In the genomic region with DNA sequence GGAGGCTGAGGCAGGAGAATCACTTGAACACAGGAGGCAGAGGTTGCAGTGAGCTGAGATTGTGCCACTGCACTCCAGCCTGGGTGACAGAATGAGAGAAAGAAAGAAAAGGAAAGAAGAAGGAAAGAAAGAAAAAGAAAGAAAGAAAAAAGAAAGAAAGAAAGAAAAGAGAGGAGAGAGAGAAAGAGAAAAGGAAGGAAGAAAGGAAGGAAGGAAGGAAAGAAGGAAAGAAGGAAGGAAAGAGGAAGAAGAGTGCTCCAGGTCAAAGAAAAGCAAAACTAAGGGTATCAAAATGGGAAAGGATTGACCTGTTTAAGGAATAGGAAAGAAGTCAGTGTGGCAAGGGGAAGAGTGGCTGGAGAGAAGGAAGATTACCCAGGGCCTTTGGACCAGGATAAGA, we compare ENCODE assay signal across 6 cellular contexts. TPM values are rescaled to one million over a fixed set of nuclear protein-coding genes. Genes with fewer than 3 reads are reported as not detected.
"Had no signal": no experiment of that assay in that cellular context is flagged by ENCODE, and none has a peak within 500 bp of the region (broad histone marks: within the 10 kb centered on the region; RNA-seq: fewer than 3 reads in every experiment).

No MANE protein-coding gene starts in this region.

RNA-seq across cellular contexts. Expression of a gene that starts 10.5 kb away (rescaled TPM):
- total RNA-seq: subcutaneous adipose tissue, suprapubic skin, thyroid gland, upper lobe of left lung, upper lobe of right lung, vagina had no signal
